8 cellular contexts compared by ENCODE assay signal in the genomic region with DNA sequence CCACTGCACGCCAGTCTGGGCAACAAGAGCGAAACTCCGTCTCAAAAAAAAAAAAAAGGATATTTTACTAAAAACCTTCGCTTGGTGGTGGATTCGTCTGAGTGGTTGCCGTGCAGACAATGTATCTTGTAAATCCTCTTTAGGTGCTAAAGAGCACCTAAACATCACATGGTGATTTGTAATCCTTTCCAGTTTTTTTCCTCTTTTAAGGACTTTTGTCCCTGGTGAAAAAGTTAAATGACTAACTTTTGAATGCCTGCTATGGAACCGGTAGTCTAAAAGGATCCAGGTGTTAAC. TPM values are rescaled to one million over a fixed set of nuclear protein-coding genes. Genes with fewer than 3 reads are reported as not detected.
DNase-seq lines count a peak whose midpoint lies in the region; ATAC-seq and TF ChIP-seq lines count a peak whose summit lies in the region.

No MANE protein-coding gene starts in this region.

- no peaks in the 10 kb centered on the region for H3K9me2 ChIP-seq in Loucy (replicated peaks; ENCODE audit: low read depth, low read length)
- no peaks in the 10 kb centered on the region for H3K9me2 ChIP-seq in neural cell (ENCODE audit: insufficient read depth, low read length)

- H3K27me3 Mint-ChIP-seq in CD4-positive, alpha-beta T cell: no peaks in the 10 kb centered on the region

- no peak overlapping the region for H3K9ac ChIP-seq in Loucy (ENCODE audit: low read depth, low read length, poor library complexity, severe bottlenecking)
- peak overlapping the region; percentile 86 for H3K9ac ChIP-seq in neural cell (ENCODE audit: low read length)

- no peaks in the 10 kb centered on the region for H3K9me3 Mint-ChIP-seq in CD4-positive, alpha-beta T cell

- peak overlapping the region; percentile 92 for H3K27ac Mint-ChIP-seq in CD4-positive, alpha-beta T cell

- CTCF ChIA-PET in CD4-positive, alpha-beta T cell (lab: Charles Lee): interaction anchor here (0.6 kb wide), 1 partner anchor 44 kb away, joined by 3 read pairs; no protein-coding TSS in a partner anchor

- POLR2A ChIA-PET in CD4-positive, alpha-beta T cell (lab: Charles Lee): interaction anchor here (1.0 to 1.4 kb wide), 3 partner anchors 13 to 634 kb away, joined by 3 to 9 read pairs (median 4); partner anchors contain the start of gene CGN

- H3F3A ChIP-seq in Loucy (ENCODE audit: low read depth): 0 out of 2 replicates have a peak, but pooled peaks cover 3% of the 10 kb centered on the region
- H3F3A ChIP-seq in neural cell (ENCODE audit: insufficient read depth, low read length, poor library complexity, severe bottlenecking): no peaks in the 10 kb centered on the region

- H2AFZ ChIP-seq in Loucy (ENCODE audit: low read length) (no peak overlapping the region), neural cell (ENCODE audit: low read depth, low read length) (no peak overlapping the region)

- H3K36me3 ChIP-seq in Loucy (ENCODE audit: insufficient read depth, low read length): no peaks in the 10 kb centered on the region
- H3K36me3 ChIP-seq in neural cell (ENCODE audit: insufficient read depth, low read length): no peaks in the 10 kb centered on the region

- peaks cover 21% of the 10 kb centered on the region for H3K4me1 ChIP-seq in Loucy (ENCODE audit: insufficient read depth, low read length, poor library complexity, severe bottlenecking)

- H3K4me1 Mint-ChIP-seq in CD4-positive, alpha-beta T cell (ENCODE audit: low read depth): peaks cover 41% of the 10 kb centered on the region

- DNase-seq in CD4-positive, alpha-beta T cell: peak in 1 of 10 experiments; percentile 29
- DNase-seq in cerebellar cortex (ENCODE audit: low spot score) (peak; percentile 25), posterior cingulate gyrus (no peak)
- no peak for DNase-seq in activated CD4-positive, CD25-positive, alpha-beta regulatory T cell (lab: John Stamatoyannopoulos, UW)

- peak overlapping the region; percentile 86 for H3K27ac ChIP-seq in CD4-positive, alpha-beta T cell (ENCODE audit: low read depth, low read length)
- peak overlapping the region; percentile 88 for H3K27ac ChIP-seq in neural cell (ENCODE audit: low read length)

- ATAC-seq in CD4-positive, alpha-beta T cell (ENCODE audit: poor library complexity): no peak
- ATAC-seq in GM21526 (IDR thresholded peaks at IDR 0.05; ENCODE audit: low FRiP score, unreplicated experiment) (no peak), HG03342 (IDR thresholded peaks at IDR 0.05; ENCODE audit: unreplicated experiment) (no peak)

- no peak for TF ChIP-seq EP300 in neural cell (conservative IDR thresholded peaks at IDR 0.05; ENCODE audit: poor library complexity, severe bottlenecking)

- H3K27me3 ChIP-seq in CD4-positive, alpha-beta T cell (ENCODE audit: control insufficient read depth, insufficient read depth, low read length): no peaks in the 10 kb centered on the region
- H3K27me3 ChIP-seq in Loucy (ENCODE audit: insufficient read depth, low read length, poor library complexity, severe bottlenecking): no peaks in the 10 kb centered on the region
- no peaks in the 10 kb centered on the region for H3K27me3 ChIP-seq in neural cell (ENCODE audit: insufficient read depth, low read depth, low read length)

- TF ChIP-seq RAD21 in neural cell (conservative IDR thresholded peaks at IDR 0.05): no peak

- H3K79me2 ChIP-seq in Loucy (ENCODE audit: insufficient read depth, low read length) (peaks cover 33% of the 10 kb centered on the region), neural cell (replicated peaks; ENCODE audit: insufficient read depth, low read length) (peaks cover 35% of the 10 kb centered on the region)

- peak overlapping the region; percentile 82 for H3K4me3 ChIP-seq in Loucy (ENCODE audit: low read length, poor library complexity, severe bottlenecking)
- H3K4me3 ChIP-seq in neural cell (ENCODE audit: low read length): peak overlapping the region; percentile 88

- H3K36me3 Mint-ChIP-seq in CD4-positive, alpha-beta T cell (ENCODE audit: low read depth): peaks cover 28% of the 10 kb centered on the region

- intact Hi-C loops in CD4-positive, alpha-beta T cell (cut with DNase I, micrococcal nuclease): loop anchor here (2.0 to 10.0 kb wide), 5 partner anchors 35 to 592 kb away; partner anchors contain the start of genes CIART (in 1 of the 2), CTSS (in 1 of the 2), MINDY1 (in 1 of the 2) and PRUNE1 (in 1 of the 2)
- intact Hi-C loops in posterior cingulate gyrus (cut with DNase I): loop anchor here (5.0 kb wide), 2 partner anchors 50 to 105 kb away; partner anchors contain the start of genes ANXA9 and SETDB1

- H3K4me2 ChIP-seq in Loucy (ENCODE audit: low read depth, low read length, poor library complexity, severe bottlenecking) (peak overlapping the region; percentile 30), neural cell (ENCODE audit: low read length) (no peak overlapping the region)

- H3K9me3 ChIP-seq in CD4-positive, alpha-beta T cell (ENCODE audit: control insufficient read depth, low read length): no peaks in the 10 kb centered on the region
- H3K9me3 ChIP-seq in Loucy (ENCODE audit: insufficient read depth, low read depth, low read length) (no peaks in the 10 kb centered on the region), neural cell (ENCODE audit: low read length) (no peaks in the 10 kb centered on the region)

- H4K20me1 ChIP-seq in Loucy (ENCODE audit: insufficient read depth, low read length, poor library complexity, severe bottlenecking) (no peaks in the 10 kb centered on the region), neural cell (ENCODE audit: insufficient read depth) (no peaks in the 10 kb centered on the region)

- peak overlapping the region; percentile 98 for H3K4me3 Mint-ChIP-seq in CD4-positive, alpha-beta T cell

- no peak for TF ChIP-seq CTCF in CD4-positive, alpha-beta T cell (IDR thresholded peaks at IDR 0.05)
- no peak for TF ChIP-seq CTCF in Loucy (conservative IDR thresholded peaks at IDR 0.05; ENCODE audit: low read length)
- no peak for TF ChIP-seq CTCF in neural cell (IDR thresholded peaks at IDR 0.05; ENCODE audit: poor library complexity, severe bottlenecking)

TF ChIP-seq in neural cell, 6 proteins besides CTCF, POLR2A, EP300 and RAD21:
- TF ChIP-seq MXI1 (conservative IDR thresholded peaks at IDR 0.05; ENCODE audit: poor library complexity, severe bottlenecking) (no peak), TAF1 (IDR thresholded peaks at IDR 0.05; ENCODE audit: low read depth) (no peak), POLR2AphosphoS5 (IDR thresholded peaks at IDR 0.05) (no peak), EZH2 (IDR thresholded peaks at IDR 0.05; ENCODE audit: borderline replicate concordance, insufficient read depth, low read length, poor library complexity, severe bottlenecking) (no peak), SMC3 (conservative IDR thresholded peaks at IDR 0.05; ENCODE audit: poor library complexity) (no peak)
- TF ChIP-seq, protein P1, sequence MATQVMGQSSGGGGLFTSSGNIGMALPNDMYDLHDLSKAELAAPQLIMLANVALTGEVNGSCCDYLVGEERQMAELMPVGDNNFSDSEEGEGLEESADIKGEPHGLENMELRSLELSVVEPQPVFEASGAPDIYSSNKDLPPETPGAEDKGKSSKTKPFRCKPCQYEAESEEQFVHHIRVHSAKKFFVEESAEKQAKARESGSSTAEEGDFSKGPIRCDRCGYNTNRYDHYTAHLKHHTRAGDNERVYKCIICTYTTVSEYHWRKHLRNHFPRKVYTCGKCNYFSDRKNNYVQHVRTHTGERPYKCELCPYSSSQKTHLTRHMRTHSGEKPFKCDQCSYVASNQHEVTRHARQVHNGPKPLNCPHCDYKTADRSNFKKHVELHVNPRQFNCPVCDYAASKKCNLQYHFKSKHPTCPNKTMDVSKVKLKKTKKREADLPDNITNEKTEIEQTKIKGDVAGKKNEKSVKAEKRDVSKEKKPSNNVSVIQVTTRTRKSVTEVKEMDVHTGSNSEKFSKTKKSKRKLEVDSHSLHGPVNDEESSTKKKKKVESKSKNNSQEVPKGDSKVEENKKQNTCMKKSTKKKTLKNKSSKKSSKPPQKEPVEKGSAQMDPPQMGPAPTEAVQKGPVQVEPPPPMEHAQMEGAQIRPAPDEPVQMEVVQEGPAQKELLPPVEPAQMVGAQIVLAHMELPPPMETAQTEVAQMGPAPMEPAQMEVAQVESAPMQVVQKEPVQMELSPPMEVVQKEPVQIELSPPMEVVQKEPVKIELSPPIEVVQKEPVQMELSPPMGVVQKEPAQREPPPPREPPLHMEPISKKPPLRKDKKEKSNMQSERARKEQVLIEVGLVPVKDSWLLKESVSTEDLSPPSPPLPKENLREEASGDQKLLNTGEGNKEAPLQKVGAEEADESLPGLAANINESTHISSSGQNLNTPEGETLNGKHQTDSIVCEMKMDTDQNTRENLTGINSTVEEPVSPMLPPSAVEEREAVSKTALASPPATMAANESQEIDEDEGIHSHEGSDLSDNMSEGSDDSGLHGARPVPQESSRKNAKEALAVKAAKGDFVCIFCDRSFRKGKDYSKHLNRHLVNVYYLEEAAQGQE (IDR thresholded peaks at IDR 0.05; ENCODE audit: borderline replicate concordance): no peak
TF ChIP-seq in neural cell: peak in this region for 0.

RNA-seq across cellular contexts. Expression of gene ARNT, which starts 0.8 kb away (rescaled TPM):
- 10 to 100 TPM; 18.8 to 21.5 TPM for total RNA-seq in CD4-positive, alpha-beta T cell
- polyA plus RNA-seq in neural cell: 17.8 and 17.9 TPM in 2 replicates
- polyA minus RNA-seq in neural cell: 32.2 and 33.1 TPM in 2 replicates

RNA-seq across cellular contexts. Expression of gene CTXND2, which starts 9.8 kb away (rescaled TPM):
- not detected for total RNA-seq in CD4-positive, alpha-beta T cell
- polyA plus RNA-seq in neural cell: not detected in 2 replicates
- not detected in 2 replicates for polyA minus RNA-seq in neural cell

RNA-seq across cellular contexts. Expression of gene SETDB1, which starts 49.0 kb away (rescaled TPM):
- total RNA-seq in CD4-positive, alpha-beta T cell: 10 to 100 TPM; 39.4 to 40.4 TPM
- polyA plus RNA-seq in neural cell: 39.1 and 51.1 TPM in 2 replicates
- 76.9 and 79.6 TPM in 2 replicates for polyA minus RNA-seq in neural cell
